ENCODE assay signal across 27 cellular contexts in genomic region chr15:50735156-50735555, GRCh38.
"Had no signal": no experiment of that assay in that cellular context is flagged by ENCODE, and none has a peak within 500 bp of the region (broad histone marks: within the 10 kb centered on the region; RNA-seq: fewer than 3 reads in every experiment).

No MANE protein-coding gene starts in this region.

- H3K9me3 ChIP-seq: gastrocnemius medialis had no signal

- H3K27me3 Mint-ChIP-seq: activated CD4-positive, alpha-beta memory T cell treated with anti-CD3 and anti-CD28 coated beads, Interleukin-2, amount 10 ng/mL, durations not matched to agents 7 days and 5 days; activated CD4-positive, alpha-beta T cell treated with anti-CD3 and anti-CD28 coated beads for 36 hours; activated CD4-positive, alpha-beta T cell treated with anti-CD3 and anti-CD28 coated beads, Interleukin-2, amount 10 ng/mL, durations not matched to agents 7 days and 5 days; activated naive CD8-positive, alpha-beta T cell; activated T-cell treated with anti-CD3 and anti-CD28 coated beads, Interleukin-2, amount 50 U/mL, for 24 hours; central memory CD8-positive, alpha-beta T cell; dendritic cell treated with granulocyte-macrophage colony-stimulating factor and Interleukin-4, amounts not matched to agents 40 ng/mL and 50 ng/mL, for 4 days had no signal

- H3K27ac ChIP-seq: brain microvascular endothelial cell, coronary artery, gastrocnemius medialis, heart right ventricle had no signal

- H3K9me3 Mint-ChIP-seq: activated CD4-positive, alpha-beta memory T cell treated with anti-CD3 and anti-CD28 coated beads, Interleukin-2, amount 10 ng/mL, durations not matched to agents 7 days and 5 days; activated CD4-positive, alpha-beta T cell treated with anti-CD3 and anti-CD28 coated beads, Interleukin-2, amount 10 ng/mL, durations not matched to agents 7 days and 5 days; activated T-cell treated with anti-CD3 and anti-CD28 coated beads, Interleukin-2, amount 50 U/mL, for 24 hours; activated T-cell treated with anti-CD3 and anti-CD28 coated beads, Interleukin-2, amount 50 U/mL, for 72 hours; central memory CD8-positive, alpha-beta T cell; dendritic cell treated with granulocyte-macrophage colony-stimulating factor and Interleukin-4, amounts not matched to agents 40 ng/mL and 50 ng/mL, for 4 days; endodermal cell had no signal

- H3K4me3 ChIP-seq: coronary artery, dorsolateral prefrontal cortex, gastrocnemius medialis, heart right ventricle had no signal

- H3K4me1 ChIP-seq: gastrocnemius medialis, heart right ventricle had no signal

- H3K27ac Mint-ChIP-seq: activated CD4-positive, alpha-beta memory T cell treated with anti-CD3 and anti-CD28 coated beads, Interleukin-2, amount 10 ng/mL, durations not matched to agents 7 days and 5 days; activated CD4-positive, alpha-beta T cell treated with anti-CD3 and anti-CD28 coated beads for 36 hours; activated CD4-positive, alpha-beta T cell treated with anti-CD3 and anti-CD28 coated beads, Interleukin-2, amount 10 ng/mL, durations not matched to agents 7 days and 5 days; activated naive CD8-positive, alpha-beta T cell; activated T-cell treated with anti-CD3 and anti-CD28 coated beads, Interleukin-2, amount 50 U/mL, for 24 hours; activated T-cell treated with anti-CD3 and anti-CD28 coated beads, Interleukin-2, amount 50 U/mL, for 72 hours; dendritic cell treated with granulocyte-macrophage colony-stimulating factor and Interleukin-4, amounts not matched to agents 40 ng/mL and 50 ng/mL, for 4 days; endodermal cell had no signal

- H3K4me3 Mint-ChIP-seq: activated CD4-positive, alpha-beta memory T cell treated with anti-CD3 and anti-CD28 coated beads, Interleukin-2, amount 10 ng/mL, durations not matched to agents 7 days and 5 days; activated CD4-positive, alpha-beta T cell treated with anti-CD3 and anti-CD28 coated beads for 36 hours; activated CD4-positive, alpha-beta T cell treated with anti-CD3 and anti-CD28 coated beads, Interleukin-2, amount 10 ng/mL, durations not matched to agents 7 days and 5 days; activated naive CD8-positive, alpha-beta T cell; activated T-cell treated with anti-CD3 and anti-CD28 coated beads, Interleukin-2, amount 50 U/mL, for 24 hours; activated T-cell treated with anti-CD3 and anti-CD28 coated beads, Interleukin-2, amount 50 U/mL, for 72 hours; central memory CD8-positive, alpha-beta T cell; dendritic cell treated with granulocyte-macrophage colony-stimulating factor and Interleukin-4, amounts not matched to agents 40 ng/mL and 50 ng/mL, for 4 days; endodermal cell had no signal

- H3K27me3 ChIP-seq: brain microvascular endothelial cell, dorsolateral prefrontal cortex, gastrocnemius medialis, heart right ventricle had no signal

- DNase-seq: activated CD4-positive, alpha-beta memory T cell treated with anti-CD3 and anti-CD28 coated beads, Interleukin-2, amount 10 ng/mL, durations not matched to agents 7 days and 5 days; activated CD4-positive, alpha-beta T cell treated with anti-CD3 and anti-CD28 coated beads for 36 hours; activated CD4-positive, alpha-beta T cell treated with anti-CD3 and anti-CD28 coated beads, Interleukin-2, amount 10 ng/mL, durations not matched to agents 7 days and 5 days; activated CD4-positive, alpha-beta T cell treated with anti-CD3 and anti-CD28 coated beads, Interleukin-2, amount 50 U/mL, for 4 hours; activated CD4-positive, CD25-positive, alpha-beta regulatory T cell; activated CD4-positive, CD25-positive, alpha-beta regulatory T cell treated with anti-CD3 and anti-CD28 coated beads, Interleukin-2, amount 50 U/mL, for 72 hours; activated CD8-positive, alpha-beta memory T cell treated with anti-CD3 and anti-CD28 coated beads, Interleukin-2, amount 50 U/mL, for 48 hours; activated gamma-delta T cell treated with Interleukin-2 at 50 U/mL for 16 hours; activated naive CD4-positive, alpha-beta T cell treated with anti-CD3 and anti-CD28 coated beads, Interleukin-2, amount 50 U/mL, for 16 hours; activated naive CD4-positive, alpha-beta T cell treated with Interleukin-2 at 50 U/mL for 16 hours; activated T-cell treated with anti-CD3 and anti-CD28 coated beads for 4 hours; activated T-cell treated with anti-CD3 and anti-CD28 coated beads, Interleukin-2, amount 50 U/mL, for 24 hours; activated T-cell treated with anti-CD3 and anti-CD28 coated beads, Interleukin-2, amount 50 U/mL, for 72 hours; amniotic stem cell; brain microvascular endothelial cell; dorsolateral prefrontal cortex; effector memory CD4-positive, alpha-beta T cell; endodermal cell; foreskin fibroblast; gastrocnemius medialis; heart right ventricle; T-helper 2 cell had no signal

- H3K4me1 Mint-ChIP-seq: activated CD4-positive, alpha-beta memory T cell treated with anti-CD3 and anti-CD28 coated beads, Interleukin-2, amount 10 ng/mL, durations not matched to agents 7 days and 5 days; activated CD4-positive, alpha-beta T cell treated with anti-CD3 and anti-CD28 coated beads for 36 hours; activated CD4-positive, alpha-beta T cell treated with anti-CD3 and anti-CD28 coated beads, Interleukin-2, amount 10 ng/mL, durations not matched to agents 7 days and 5 days; central memory CD8-positive, alpha-beta T cell; endodermal cell had no signal

- ATAC-seq: activated CD4-positive, alpha-beta T cell treated with anti-CD3 and anti-CD28 coated beads for 36 hours; activated T-cell treated with anti-CD3 and anti-CD28 coated beads, Interleukin-2, amount 50 U/mL, for 72 hours; esophagus mucosa; gastrocnemius medialis; heart right ventricle had no signal
